In genomic region chr13:106184778-106185177, GRCh38 we compare ENCODE assay signal across 16 cellular contexts.
A peak's percentile ranks its signal among the peaks of the same experiment; 100 is the strongest.
DNase-seq lines count a peak whose midpoint lies in the region; ATAC-seq, FAIRE-seq and TF ChIP-seq lines count a peak whose summit lies in the region.
"Had no signal": no experiment of that assay in that cellular context is flagged by ENCODE, and none has a peak within 500 bp of the region (broad histone marks: within the 10 kb centered on the region; RNA-seq: fewer than 3 reads in every experiment).

No MANE protein-coding gene starts in this region.

- CTCF ChIA-PET in OCI-LY7 (lab: Charles Lee; ENCODE audit: unreplicated experiment), result no interaction called here

- H3K9me3 ChIP-seq in OCI-LY7 (ENCODE audit: low read length), result no peaks in the 10 kb centered on the region

- DNase-seq in OCI-LY7 (ENCODE audit: low spot score) (peak; percentile 1), foreskin keratinocyte (no peak), 8988T (no peak), NCI-H2029 (lab: John Stamatoyannopoulos, UW) (no peak), D721Med (ENCODE audit: insufficient read length, low spot score) (no peak)
- DNase-seq: CD8-positive, alpha-beta T cell; COR-L47; DMS53; GF-D8; H9; KG1 had no signal

- intact Hi-C loops in OCI-LY7 (cut with micrococcal nuclease; ENCODE audit: unreplicated experiment), result no loop called here

- no peak for FAIRE-seq in D721Med (lab: Jason Lieb, UNC)
- FAIRE-seq: GM19239 had no signal

- no peak overlapping the region for H3K4me3 ChIP-seq in OCI-LY7 (ENCODE audit: low read depth, low read length, poor library complexity, severe bottlenecking)
- H3K4me3 ChIP-seq: GM23338 had no signal

- H3K27me3 ChIP-seq in foreskin keratinocyte, result no peaks in the 10 kb centered on the region

- H2AFZ ChIP-seq in OCI-LY7 (ENCODE audit: low read length), result no peak overlapping the region
- H2AFZ ChIP-seq: GM23338 had no signal

- BruUV-seq in OCI-LY7 (replicated peaks; lab: Mats Ljungman, UMichigan), result no TSS peak

- no peak overlapping the region for H3K4me2 ChIP-seq in OCI-LY7 (ENCODE audit: low read length)
- H3K4me2 ChIP-seq: GM23338 had no signal

- H3K36me3 ChIP-seq in OCI-LY7 (ENCODE audit: insufficient read depth, low read length), result no peaks in the 10 kb centered on the region

- no peaks in the 10 kb centered on the region for H3K9me2 ChIP-seq in OCI-LY7 (ENCODE audit: insufficient read depth, low read length)

- H3K79me2 ChIP-seq in OCI-LY7 (ENCODE audit: insufficient read depth, low read depth, low read length), result no peaks in the 10 kb centered on the region

- no peak for TF ChIP-seq CTCF in OCI-LY7 (conservative IDR thresholded peaks at IDR 0.05; ENCODE audit: low read length)
- TF ChIP-seq CTCF in foreskin keratinocyte (conservative IDR thresholded peaks at IDR 0.05), result no peak
- TF ChIP-seq CTCF in D721Med (IDR thresholded peaks at IDR 0.05; ENCODE audit: insufficient read depth, missing control alignments), result no peak

- no peaks in the 10 kb centered on the region for H4K20me1 ChIP-seq in OCI-LY7 (ENCODE audit: insufficient read depth, low read length)

- ATAC-seq in HG02885 (IDR thresholded peaks at IDR 0.05; ENCODE audit: poor library complexity, unreplicated experiment) (peak; percentile 66), foreskin keratinocyte (peak; percentile 15), GM21390 (IDR thresholded peaks at IDR 0.05; ENCODE audit: unreplicated experiment) (no peak)
- ATAC-seq: CD8-positive, alpha-beta T cell; GM23338 had no signal

- POLR2A ChIA-PET in OCI-LY7 (lab: Charles Lee), result no interaction called here

- H3K27ac ChIP-seq in OCI-LY7 (ENCODE audit: low read depth, low read length, poor library complexity, severe bottlenecking) (no peak overlapping the region), foreskin keratinocyte (no peak overlapping the region)
- H3K27ac ChIP-seq: HL-60 had no signal

- no peaks in the 10 kb centered on the region for H3K4me1 ChIP-seq in OCI-LY7 (ENCODE audit: insufficient read depth, low read length, poor library complexity, severe bottlenecking)
- H3K4me1 ChIP-seq in foreskin keratinocyte, result peaks cover 4% of the 10 kb centered on the region
